ENCODE assay signal across 17 cellular contexts in the genomic region with DNA sequence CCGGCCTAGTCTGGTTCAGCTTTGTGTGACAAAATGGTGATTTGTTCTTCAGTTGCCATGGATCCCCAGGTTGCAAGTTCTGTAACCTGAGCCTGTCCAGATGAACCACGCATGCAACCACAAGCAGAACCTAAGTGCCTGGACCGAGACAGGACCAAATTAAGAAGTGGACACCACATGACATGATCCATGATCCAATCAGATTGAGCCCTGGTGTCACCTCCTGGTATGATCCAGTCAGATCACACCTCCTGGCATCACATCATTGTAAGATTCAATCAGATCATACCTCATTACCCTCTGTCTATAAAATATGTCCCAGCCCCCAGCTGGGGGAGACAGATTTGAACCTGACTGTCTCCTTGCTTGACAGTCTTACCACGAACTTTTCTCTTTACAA.
"Had no signal": no experiment of that assay in that cellular context is flagged by ENCODE, and none has a peak within 500 bp of the region (broad histone marks: within the 10 kb centered on the region; RNA-seq: fewer than 3 reads in every experiment).

No MANE protein-coding gene starts in this region.

- DNase-seq: activated CD4-positive, alpha-beta T cell treated with anti-CD3 and anti-CD28 coated beads, Interleukin-2, amount 10 ng/mL, durations not matched to agents 24 days and 14 days; activated CD4-positive, CD25-positive, alpha-beta regulatory T cell; activated CD8-positive, alpha-beta memory T cell treated with anti-CD3 and anti-CD28 coated beads, Interleukin-2, amount 50 U/mL, for 4 hours; activated CD8-positive, alpha-beta T cell treated with anti-CD3 and anti-CD28 coated beads, Interleukin-2, amount 10 ng/mL, durations not matched to agents 7 days and 5 days; activated effector memory CD4-positive, alpha-beta T cell treated with anti-CD3 and anti-CD28 coated beads, Interleukin-2, amount 50 U/mL, for 16 hours; activated T-cell treated with anti-CD3 and anti-CD28 coated beads, Interleukin-2, amount 50 U/mL, for 48 hours; amniotic stem cell; colonic mucosa; mammary epithelial cell; natural killer cell; posterior cingulate gyrus; small intestine; stimulated activated CD4-positive, alpha-beta T cell treated with anti-CD3 and anti-CD28 coated beads, Interleukin-4, amount 100 ng/mL, for 24 hours had no signal

- H3K4me3 Mint-ChIP-seq: activated CD4-positive, alpha-beta T cell treated with anti-CD3 and anti-CD28 coated beads, Interleukin-2, amount 10 ng/mL, durations not matched to agents 24 days and 14 days; activated CD8-positive, alpha-beta T cell treated with anti-CD3 and anti-CD28 coated beads, Interleukin-2, amount 10 ng/mL, durations not matched to agents 7 days and 5 days; natural killer cell; type B pancreatic cell had no signal

- H3K36me3 ChIP-seq: colonic mucosa had no signal

- H3K9me3 ChIP-seq: colonic mucosa had no signal

- H3K4me3 ChIP-seq: colonic mucosa had no signal

- H3K4me1 ChIP-seq: colonic mucosa had no signal

- H3K27ac Mint-ChIP-seq: natural killer cell; stimulated activated naive CD8-positive, alpha-beta T cell treated with anti-CD3 and anti-CD28 coated beads, Interleukin-15, amount 100 ng/mL, for 72 hours had no signal

- H3K27ac ChIP-seq: colonic mucosa had no signal

- FAIRE-seq: islet of Langerhans, small intestine had no signal

- H3K36me3 Mint-ChIP-seq: activated naive CD4-positive, alpha-beta T cell treated with anti-CD3 and anti-CD28 coated beads, Interleukin-2, amount 50 U/mL, for 24 hours; natural killer cell had no signal

- ATAC-seq: activated CD8-positive, alpha-beta T cell treated with anti-CD3 and anti-CD28 coated beads, Interleukin-2, amount 10 ng/mL, durations not matched to agents 7 days and 5 days had no signal

- H3K9me3 Mint-ChIP-seq: activated CD4-positive, alpha-beta T cell treated with anti-CD3 and anti-CD28 coated beads, Interleukin-2, amount 10 ng/mL, durations not matched to agents 24 days and 14 days; activated naive CD4-positive, alpha-beta T cell treated with anti-CD3 and anti-CD28 coated beads, Interleukin-2, amount 50 U/mL, for 24 hours; natural killer cell; stimulated activated naive CD8-positive, alpha-beta T cell treated with anti-CD3 and anti-CD28 coated beads, Interleukin-15, amount 100 ng/mL, for 72 hours; type B pancreatic cell had no signal

- H3K27me3 ChIP-seq: colonic mucosa had no signal

- H3K27me3 Mint-ChIP-seq: stimulated activated naive CD8-positive, alpha-beta T cell treated with anti-CD3 and anti-CD28 coated beads, Interleukin-15, amount 100 ng/mL, for 72 hours; type B pancreatic cell had no signal
